Comparison of ENCODE assay signal across 38 cellular contexts in genomic region chr16:8775359-8775758, GRCh38.
"Had no signal": no experiment of that assay in that cellular context is flagged by ENCODE, and none has a peak within 500 bp of the region (broad histone marks: within the 10 kb centered on the region; RNA-seq: fewer than 3 reads in every experiment).

No MANE protein-coding gene starts in this region.

- FAIRE-seq: bronchial epithelial cell, TTC549 had no signal

- H3K27me3 ChIP-seq: ascending aorta, cardiac muscle cell had no signal

- H3K27me3 Mint-ChIP-seq: activated CD4-positive, alpha-beta memory T cell treated with anti-CD3 and anti-CD28 coated beads, Interleukin-2, amount 10 ng/mL, durations not matched to agents 7 days and 5 days; activated CD4-positive, alpha-beta T cell treated with anti-CD3 and anti-CD28 coated beads for 36 hours; activated CD4-positive, alpha-beta T cell treated with anti-CD3 and anti-CD28 coated beads, Interleukin-2, amount 10 ng/mL, durations not matched to agents 7 days and 5 days; activated CD8-positive, alpha-beta memory T cell treated with anti-CD3 and anti-CD28 coated beads, Interleukin-2, amount 10 ng/mL, durations not matched to agents 7 days and 5 days; activated naive CD4-positive, alpha-beta T cell treated with anti-CD3 and anti-CD28 coated beads, Interleukin-2, amount 10 ng/mL, durations not matched to agents 7 days and 5 days; activated naive CD4-positive, alpha-beta T cell treated with anti-CD3 and anti-CD28 coated beads, Interleukin-2, amount 50 U/mL, for 24 hours; activated naive CD8-positive, alpha-beta T cell; activated naive CD8-positive, alpha-beta T cell treated with anti-CD3 and anti-CD28 coated beads, Interleukin-2, amount 10 ng/mL, durations not matched to agents 7 days and 5 days; activated naive CD8-positive, alpha-beta T cell treated with anti-CD3 and anti-CD28 coated beads, Interleukin-2, amount 50 U/mL, for 24 hours; activated T-cell treated with anti-CD3 and anti-CD28 coated beads, Interleukin-2, amount 50 U/mL, for 24 hours; brain; central memory CD8-positive, alpha-beta T cell had no signal

- H3K4me3 ChIP-seq: ascending aorta, cardiac muscle cell had no signal

- ATAC-seq: activated CD4-positive, alpha-beta T cell treated with anti-CD3 and anti-CD28 coated beads for 36 hours; activated CD4-positive, CD25-positive, alpha-beta regulatory T cell treated with anti-CD3 and anti-CD28 coated beads, Interleukin-2, amount 50 U/mL, for 24 hours; activated CD8-positive, alpha-beta memory T cell treated with anti-CD3 and anti-CD28 coated beads, Interleukin-2, amount 10 ng/mL, durations not matched to agents 7 days and 5 days; activated CD8-positive, alpha-beta T cell treated with anti-CD3 and anti-CD28 coated beads, Interleukin-2, amount 10 ng/mL, durations not matched to agents 7 days and 5 days; activated naive CD8-positive, alpha-beta T cell treated with anti-CD3 and anti-CD28 coated beads, Interleukin-2, amount 50 U/mL, for 24 hours had no signal

- H3K4me1 Mint-ChIP-seq: activated CD4-positive, alpha-beta memory T cell treated with anti-CD3 and anti-CD28 coated beads, Interleukin-2, amount 10 ng/mL, durations not matched to agents 7 days and 5 days; activated CD4-positive, alpha-beta T cell treated with anti-CD3 and anti-CD28 coated beads for 36 hours; activated CD4-positive, alpha-beta T cell treated with anti-CD3 and anti-CD28 coated beads, Interleukin-2, amount 10 ng/mL, durations not matched to agents 7 days and 5 days; activated CD8-positive, alpha-beta memory T cell treated with anti-CD3 and anti-CD28 coated beads, Interleukin-2, amount 10 ng/mL, durations not matched to agents 7 days and 5 days; activated naive CD4-positive, alpha-beta T cell treated with anti-CD3 and anti-CD28 coated beads, Interleukin-2, amount 10 ng/mL, durations not matched to agents 7 days and 5 days; activated naive CD4-positive, alpha-beta T cell treated with anti-CD3 and anti-CD28 coated beads, Interleukin-2, amount 50 U/mL, for 24 hours; activated naive CD8-positive, alpha-beta T cell treated with anti-CD3 and anti-CD28 coated beads, Interleukin-2, amount 10 ng/mL, durations not matched to agents 7 days and 5 days; activated naive CD8-positive, alpha-beta T cell treated with anti-CD3 and anti-CD28 coated beads, Interleukin-2, amount 50 U/mL, for 24 hours; brain; central memory CD8-positive, alpha-beta T cell had no signal

- DNase-seq: activated CD4-positive, alpha-beta memory T cell treated with anti-CD3 and anti-CD28 coated beads, Interleukin-2, amount 10 ng/mL, durations not matched to agents 7 days and 5 days; activated CD4-positive, alpha-beta T cell treated with anti-CD3 and anti-CD28 coated beads for 1 hour; activated CD4-positive, alpha-beta T cell treated with anti-CD3 and anti-CD28 coated beads for 36 hours; activated CD4-positive, alpha-beta T cell treated with anti-CD3 and anti-CD28 coated beads for 48 hours; activated CD4-positive, alpha-beta T cell treated with anti-CD3 and anti-CD28 coated beads, Interleukin-2, amount 10 ng/mL, durations not matched to agents 7 days and 5 days; activated CD4-positive, alpha-beta T cell treated with anti-CD3 and anti-CD28 coated beads, Interleukin-2, amount 50 U/mL, for 48 hours; activated CD4-positive, CD25-positive, alpha-beta regulatory T cell; activated CD8-positive, alpha-beta memory T cell treated with anti-CD3 and anti-CD28 coated beads for 24 hours; activated CD8-positive, alpha-beta memory T cell treated with anti-CD3 and anti-CD28 coated beads, Interleukin-2, amount 10 ng/mL, durations not matched to agents 7 days and 5 days; activated CD8-positive, alpha-beta memory T cell treated with anti-CD3 and anti-CD28 coated beads, Interleukin-2, amount 50 U/mL, for 48 hours; activated CD8-positive, alpha-beta T cell treated with anti-CD3 and anti-CD28 coated beads, Interleukin-2, amount 10 ng/mL, durations not matched to agents 7 days and 5 days; activated effector memory CD4-positive, alpha-beta T cell treated with Interleukin-2 at 50 U/mL for 16 hours; activated gamma-delta T cell; activated naive CD4-positive, alpha-beta T cell treated with anti-CD3 and anti-CD28 coated beads, Interleukin-2, amount 10 ng/mL, durations not matched to agents 7 days and 5 days; activated naive CD4-positive, alpha-beta T cell treated with Interleukin-2 at 50 U/mL for 16 hours; activated naive CD8-positive, alpha-beta T cell treated with anti-CD3 and anti-CD28 coated beads, Interleukin-2, amount 10 ng/mL, durations not matched to agents 7 days and 5 days; activated naive CD8-positive, alpha-beta T cell treated with anti-CD3 and anti-CD28 coated beads, Interleukin-2, amount 50 U/mL, for 24 hours; activated T-cell treated with anti-CD3 and anti-CD28 coated beads, Interleukin-2, amount 50 U/mL, for 24 hours; activated T-cell treated with anti-CD3 and anti-CD28 coated beads, Interleukin-2, amount 50 U/mL, for 48 hours; amygdala; anterior cingulate cortex; caudate nucleus; cerebellar nuclear complex; T-helper 1 cell; T-helper 2 cell; T-helper 9 cell had no signal

- H3K27ac ChIP-seq: ascending aorta, cardiac muscle cell had no signal

- H3K4me1 ChIP-seq: ascending aorta had no signal

- H3K36me3 Mint-ChIP-seq: activated naive CD4-positive, alpha-beta T cell treated with anti-CD3 and anti-CD28 coated beads, Interleukin-2, amount 10 ng/mL, durations not matched to agents 7 days and 5 days had no signal

- H3K9me3 Mint-ChIP-seq: activated CD4-positive, alpha-beta memory T cell treated with anti-CD3 and anti-CD28 coated beads, Interleukin-2, amount 10 ng/mL, durations not matched to agents 7 days and 5 days; activated CD4-positive, alpha-beta T cell treated with anti-CD3 and anti-CD28 coated beads, Interleukin-2, amount 10 ng/mL, durations not matched to agents 7 days and 5 days; activated naive CD4-positive, alpha-beta T cell treated with anti-CD3 and anti-CD28 coated beads, Interleukin-2, amount 10 ng/mL, durations not matched to agents 7 days and 5 days; activated naive CD4-positive, alpha-beta T cell treated with anti-CD3 and anti-CD28 coated beads, Interleukin-2, amount 50 U/mL, for 24 hours; activated naive CD8-positive, alpha-beta T cell treated with anti-CD3 and anti-CD28 coated beads, Interleukin-2, amount 10 ng/mL, durations not matched to agents 7 days and 5 days; activated naive CD8-positive, alpha-beta T cell treated with anti-CD3 and anti-CD28 coated beads, Interleukin-2, amount 50 U/mL, for 24 hours; activated T-cell treated with anti-CD3 and anti-CD28 coated beads, Interleukin-2, amount 50 U/mL, for 24 hours; activated T-helper 2 cell treated with anti-CD3 and anti-CD28 coated beads, Interferon-gamma antibody, Interleukin-2, Interleukin-4, amounts not matched to agents 10 μg/mL and 5 μg/mL and 100 μg/mL, durations not matched to agents 14 hours and 24 hours and 36 hours; central memory CD8-positive, alpha-beta T cell; T-helper 1 cell treated with Interleukin-12 subunit alpha and Interleukin-12 subunit beta and Interleukin-4 antibody, amounts not matched to agents 30 μg/mL and 1 μg/mL, for 36 hours; T-helper 2 cell treated with Interferon-gamma antibody and Interleukin-4, amounts not matched to agents 5 μg/mL and 100 μg/mL, for 36 hours had no signal

- H3K9me3 ChIP-seq: ascending aorta had no signal

- H3K4me3 Mint-ChIP-seq: activated CD4-positive, alpha-beta memory T cell treated with anti-CD3 and anti-CD28 coated beads, Interleukin-2, amount 10 ng/mL, durations not matched to agents 7 days and 5 days; activated CD4-positive, alpha-beta T cell treated with anti-CD3 and anti-CD28 coated beads for 36 hours; activated CD4-positive, alpha-beta T cell treated with anti-CD3 and anti-CD28 coated beads, Interleukin-2, amount 10 ng/mL, durations not matched to agents 7 days and 5 days; activated CD8-positive, alpha-beta memory T cell treated with anti-CD3 and anti-CD28 coated beads, Interleukin-2, amount 10 ng/mL, durations not matched to agents 7 days and 5 days; activated CD8-positive, alpha-beta T cell treated with anti-CD3 and anti-CD28 coated beads, Interleukin-2, amount 10 ng/mL, durations not matched to agents 7 days and 5 days; activated naive CD4-positive, alpha-beta T cell treated with anti-CD3 and anti-CD28 coated beads, Interleukin-2, amount 10 ng/mL, durations not matched to agents 7 days and 5 days; activated naive CD4-positive, alpha-beta T cell treated with anti-CD3 and anti-CD28 coated beads, Interleukin-2, amount 50 U/mL, for 24 hours; activated naive CD8-positive, alpha-beta T cell; activated naive CD8-positive, alpha-beta T cell treated with anti-CD3 and anti-CD28 coated beads, Interleukin-2, amount 10 ng/mL, durations not matched to agents 7 days and 5 days; activated naive CD8-positive, alpha-beta T cell treated with anti-CD3 and anti-CD28 coated beads, Interleukin-2, amount 50 U/mL, for 24 hours; activated T-cell treated with anti-CD3 and anti-CD28 coated beads, Interleukin-2, amount 50 U/mL, for 24 hours; brain; central memory CD8-positive, alpha-beta T cell; T-helper 1 cell treated with Interleukin-12 subunit alpha and Interleukin-12 subunit beta and Interleukin-4 antibody, amounts not matched to agents 30 μg/mL and 1 μg/mL, for 36 hours; T-helper 2 cell treated with Interferon-gamma antibody and Interleukin-4, amounts not matched to agents 5 μg/mL and 100 μg/mL, for 36 hours had no signal

- H3K27ac Mint-ChIP-seq: activated CD4-positive, alpha-beta memory T cell treated with anti-CD3 and anti-CD28 coated beads, Interleukin-2, amount 10 ng/mL, durations not matched to agents 7 days and 5 days; activated CD4-positive, alpha-beta T cell treated with anti-CD3 and anti-CD28 coated beads for 36 hours; activated CD4-positive, alpha-beta T cell treated with anti-CD3 and anti-CD28 coated beads, Interleukin-2, amount 10 ng/mL, durations not matched to agents 7 days and 5 days; activated CD8-positive, alpha-beta memory T cell treated with anti-CD3 and anti-CD28 coated beads, Interleukin-2, amount 10 ng/mL, durations not matched to agents 7 days and 5 days; activated CD8-positive, alpha-beta T cell treated with anti-CD3 and anti-CD28 coated beads, Interleukin-2, amount 10 ng/mL, durations not matched to agents 7 days and 5 days; activated naive CD4-positive, alpha-beta T cell treated with anti-CD3 and anti-CD28 coated beads, Interleukin-2, amount 10 ng/mL, durations not matched to agents 7 days and 5 days; activated naive CD4-positive, alpha-beta T cell treated with anti-CD3 and anti-CD28 coated beads, Interleukin-2, amount 50 U/mL, for 24 hours; activated naive CD8-positive, alpha-beta T cell; activated naive CD8-positive, alpha-beta T cell treated with anti-CD3 and anti-CD28 coated beads, Interleukin-2, amount 10 ng/mL, durations not matched to agents 7 days and 5 days; activated naive CD8-positive, alpha-beta T cell treated with anti-CD3 and anti-CD28 coated beads, Interleukin-2, amount 50 U/mL, for 24 hours; activated T-cell treated with anti-CD3 and anti-CD28 coated beads, Interleukin-2, amount 50 U/mL, for 24 hours; activated T-helper 2 cell treated with anti-CD3 and anti-CD28 coated beads, Interferon-gamma antibody, Interleukin-2, Interleukin-4, amounts not matched to agents 10 μg/mL and 5 μg/mL and 100 μg/mL, durations not matched to agents 14 hours and 24 hours and 36 hours; T-helper 1 cell treated with Interleukin-12 subunit alpha and Interleukin-12 subunit beta and Interleukin-4 antibody, amounts not matched to agents 30 μg/mL and 1 μg/mL, for 36 hours; T-helper 2 cell treated with Interferon-gamma antibody and Interleukin-4, amounts not matched to agents 5 μg/mL and 100 μg/mL, for 36 hours had no signal
